Comparison of ENCODE assay signal across 25 cellular contexts in the genomic region with DNA sequence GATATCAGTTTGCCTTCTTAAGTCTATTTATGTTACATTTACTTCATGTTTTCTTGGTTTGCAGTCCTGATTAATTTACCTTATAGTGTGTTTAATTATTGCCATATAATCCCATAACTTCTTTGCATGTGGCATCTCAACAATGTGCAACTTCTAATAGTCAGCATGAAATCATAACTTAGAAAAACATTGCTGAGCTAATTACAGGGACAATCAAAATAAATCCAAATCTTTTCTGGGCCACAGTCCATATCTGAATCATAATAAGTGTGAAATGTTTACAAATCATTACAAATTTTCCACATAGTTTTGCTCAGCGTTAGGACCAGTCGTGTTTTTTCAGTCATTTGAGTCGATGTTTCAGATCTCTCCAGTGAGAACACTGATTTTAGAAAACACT. TPM values are rescaled to one million over a fixed set of nuclear protein-coding genes. Genes with fewer than 3 reads are reported as not detected.
DNase-seq lines count a peak whose midpoint lies in the region; ATAC-seq, FAIRE-seq and TF ChIP-seq lines count a peak whose summit lies in the region.
"Had no signal": no experiment of that assay in that cellular context is flagged by ENCODE, and none has a peak within 500 bp of the region (broad histone marks: within the 10 kb centered on the region; RNA-seq: fewer than 3 reads in every experiment).

No MANE protein-coding gene starts in this region.

- no peaks in the 10 kb centered on the region for H3K36me3 Mint-ChIP-seq in chondrocyte (ENCODE audit: low read depth)
- H3K36me3 Mint-ChIP-seq: activated naive CD8-positive, alpha-beta T cell treated with anti-CD3 and anti-CD28 coated beads for 36 hours had no signal

- no peak overlapping the region for H3K4me3 Mint-ChIP-seq in chondrocyte (ENCODE audit: unreplicated experiment)
- H3K4me3 Mint-ChIP-seq: activated B cell treated with CpG ODN at 0.5 μM for 24 hours; activated naive CD8-positive, alpha-beta T cell treated with anti-CD3 and anti-CD28 coated beads for 36 hours; activated T-cell treated with anti-CD3 and anti-CD28 coated beads, Interleukin-2, amount 50 U/mL, for 72 hours; CD4-positive, alpha-beta T cell; effector memory CD8-positive, alpha-beta T cell had no signal

- H3K27ac Mint-ChIP-seq in chondrocyte (ENCODE audit: unreplicated experiment), result peak overlapping the region; percentile 62
- H3K27ac Mint-ChIP-seq: activated B cell treated with CpG ODN at 0.5 μM for 24 hours; activated naive CD8-positive, alpha-beta T cell treated with anti-CD3 and anti-CD28 coated beads for 36 hours; activated T-cell treated with anti-CD3 and anti-CD28 coated beads, Interleukin-2, amount 50 U/mL, for 72 hours; CD4-positive, alpha-beta T cell; effector memory CD8-positive, alpha-beta T cell had no signal

- H3K9me3 Mint-ChIP-seq in chondrocyte (ENCODE audit: low read depth), result no peaks in the 10 kb centered on the region
- H3K9me3 Mint-ChIP-seq: activated B cell treated with CpG ODN at 0.5 μM for 24 hours; activated naive CD8-positive, alpha-beta T cell treated with anti-CD3 and anti-CD28 coated beads for 36 hours; activated T-cell treated with anti-CD3 and anti-CD28 coated beads, Interleukin-2, amount 50 U/mL, for 72 hours; CD4-positive, alpha-beta T cell; effector memory CD8-positive, alpha-beta T cell had no signal

- H3K27me3 Mint-ChIP-seq in chondrocyte (ENCODE audit: low read depth), result no peaks in the 10 kb centered on the region
- H3K27me3 Mint-ChIP-seq: activated naive CD8-positive, alpha-beta T cell treated with anti-CD3 and anti-CD28 coated beads for 36 hours; CD4-positive, alpha-beta T cell had no signal

- TF ChIP-seq POLR2A in GM12892 (IDR thresholded peaks at IDR 0.05; ENCODE audit: low read depth, low read length), result no peak

- DNase-seq in Daoy (ENCODE audit: low read depth) (peak; percentile 38), NCI-H460 (ENCODE audit: extremely low read depth, low read depth) (peak; percentile 64), chondrocyte (ENCODE audit: low spot score) (no peak), iris pigment epithelial cell (ENCODE audit: low read depth) (peak; percentile 66), GM12892 (ENCODE audit: insufficient read length) (no peak)
- DNase-seq in activated CD4-positive, alpha-beta T cell treated with anti-CD3 and anti-CD28 coated beads, Interleukin-2, amount 50 U/mL, for 48 hours, result no peak
- DNase-seq: ACHN; activated B cell treated with CpG ODN at 0.5 μM for 24 hours; activated CD8-positive, alpha-beta memory T cell treated with anti-CD3 and anti-CD28 coated beads for 24 hours; activated naive CD8-positive, alpha-beta T cell treated with anti-CD3 and anti-CD28 coated beads for 36 hours; activated T-cell treated with anti-CD3 and anti-CD28 coated beads, Interleukin-2, amount 50 U/mL, for 72 hours; CD4-positive, alpha-beta T cell; central memory CD4-positive, alpha-beta T cell; effector memory CD8-positive, alpha-beta T cell; left lung; NCI-H2029; NCI-H524; retina; SHP77 treated with DMSO at 0.1 percent for 48 hours; stimulated activated naive CD4-positive, alpha-beta T cell treated with Interleukin-2 at 50 U/mL for 16 hours; T-helper 2 cell; transverse colon had no signal

- no peak for TF ChIP-seq CTCF in chondrocyte (IDR thresholded peaks at IDR 0.05)

- no peak for FAIRE-seq in GM12892 (lab: Jason Lieb, UNC)
- FAIRE-seq: H1 had no signal

- peaks cover 54% of the 10 kb centered on the region for H3K4me1 Mint-ChIP-seq in chondrocyte (ENCODE audit: low read depth)
- H3K4me1 Mint-ChIP-seq: activated B cell treated with CpG ODN at 0.5 μM for 24 hours; activated naive CD8-positive, alpha-beta T cell treated with anti-CD3 and anti-CD28 coated beads for 36 hours had no signal

- ATAC-seq in GM19351 (IDR thresholded peaks at IDR 0.05; ENCODE audit: unreplicated experiment), result no peak
- ATAC-seq in GM21381 (IDR thresholded peaks at IDR 0.05; ENCODE audit: unreplicated experiment), result no peak
- ATAC-seq: activated T-cell treated with anti-CD3 and anti-CD28 coated beads, Interleukin-2, amount 50 U/mL, for 72 hours; effector memory CD8-positive, alpha-beta T cell; left lung had no signal

RNA-seq across cellular contexts. Expression of a gene that starts 29.1 kb away (rescaled TPM):
- total RNA-seq in Daoy (2014; rRNA removed; shearing (Covaris generic)), result 0.57 TPM in 1 of 2 replicates, not detected in the other
- 0.22 TPM in 1 of 2 replicates, not detected in the other for total RNA-seq in NCI-H460 (2014; rRNA removed; shearing (Covaris generic))
- polyA plus RNA-seq in NCI-H460 (2014; cell fraction: nucleus; rRNA removed), result not detected in 2 replicates
- total RNA-seq in chondrocyte, result 0.47 to 2.4 TPM (median 0.69 TPM) in 3 replicates
- polyA plus RNA-seq in GM12892 (2012; ENCODE audit: missing spikeins), result not detected
- total RNA-seq: activated B cell treated with CpG ODN at 0.5 μM for 24 hours; activated naive CD8-positive, alpha-beta T cell treated with anti-CD3 and anti-CD28 coated beads for 36 hours; activated T-cell treated with anti-CD3 and anti-CD28 coated beads, Interleukin-2, amount 50 U/mL, for 72 hours; CD4-positive, alpha-beta T cell; H1; transverse colon had no signal
- polyA plus RNA-seq: H1 had no signal

Comparison
In these comparisons a context has a peak if more than half of its experiments do, and no peak if none do; other contexts are left out.
1. DNase-seq: peak in Daoy (single experiment), NCI-H460 (single experiment) and iris pigment epithelial cell (single experiment); none in chondrocyte (single experiment), GM12892 (single experiment) and activated CD4-positive, alpha-beta T cell treated with anti-CD3 and anti-CD28 coated beads, Interleukin-2, amount 50 U/mL, for 48 hours (0 of 2).